In the genomic region with DNA sequence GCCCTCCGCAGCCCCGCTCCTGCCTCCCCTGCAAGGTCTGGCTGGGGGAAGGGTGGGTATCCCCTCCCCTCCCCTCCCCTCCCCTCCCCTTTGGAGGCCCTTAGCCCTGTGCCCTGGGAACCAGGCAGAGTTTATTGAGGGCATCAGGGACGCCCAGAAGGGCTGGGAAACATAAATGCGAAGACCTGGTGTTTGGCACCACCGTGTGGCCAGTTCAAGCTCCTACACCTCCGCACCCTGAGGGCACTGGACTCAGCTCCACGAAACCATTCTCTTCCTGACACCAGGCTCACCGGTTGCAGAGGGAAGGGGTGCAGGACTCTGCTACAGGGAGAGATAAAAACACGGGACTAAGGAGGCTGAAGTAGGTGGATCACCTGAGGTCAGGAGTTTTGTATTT, we compare ENCODE assay signal across 8 cellular contexts. TPM values are rescaled to one million over a fixed set of nuclear protein-coding genes. Genes with fewer than 3 reads are reported as not detected.
DNase-seq lines count a peak whose midpoint lies in the region; ATAC-seq and TF ChIP-seq lines count a peak whose summit lies in the region.

No MANE protein-coding gene starts in this region.

- in situ Hi-C loops in gastrocnemius medialis (cut with MboI; ENCODE audit: low sequenced_read_pairs in 4 of 4), result loop anchor here in 1 of 4 donors (25.0 kb wide), 1 partner anchor 1199 kb away; a partner anchor contains a TSS

- H3K79me2 ChIP-seq in SU-DHL-6 (ENCODE audit: insufficient read depth, low read length), result no peaks in the 10 kb centered on the region

- intact Hi-C loops in adrenal gland (cut with DNase I), result no loop called here
- intact Hi-C loops in left ventricle myocardium superior (cut with micrococcal nuclease), result loop anchor here (5.0 kb wide), 1 partner anchor 849 kb away; no protein-coding TSS in a partner anchor
- intact Hi-C loops in gastrocnemius medialis (cut with DNase I; ENCODE audit: low total_unique reads), result loop anchor here (5.0 to 10.0 kb wide), 2 partner anchors 849 to 1191 kb away; no protein-coding TSS in a partner anchor

- no peaks in the 10 kb centered on the region for H3K27me3 ChIP-seq in SU-DHL-6 (ENCODE audit: low read length)
- no peaks in the 10 kb centered on the region for H3K27me3 ChIP-seq in adrenal gland
- peaks cover 4 to 7% (median 5%) of the 10 kb centered on the region in 3 donors for H3K27me3 ChIP-seq in gastrocnemius medialis

- no peak overlapping the region for H3K9ac ChIP-seq in SU-DHL-6 (ENCODE audit: low read length)

- H3K4me1 ChIP-seq in adrenal gland (replicated peaks in 1 of 2), result no peaks in the 10 kb centered on the region
- H3K4me1 ChIP-seq in gastrocnemius medialis, result no peaks in the 10 kb centered on the region

- H3K9me2 ChIP-seq in SU-DHL-6 (replicated peaks; ENCODE audit: insufficient read depth, low read length), result no peaks in the 10 kb centered on the region

- no peak for TF ChIP-seq POLR2A in adrenal gland (IDR thresholded peaks at IDR 0.05)
- TF ChIP-seq POLR2A in gastrocnemius medialis (IDR thresholded peaks at IDR 0.05), result no peak

- H3K36me3 ChIP-seq in SU-DHL-6 (ENCODE audit: low read length), result no peaks in the 10 kb centered on the region
- no peaks in the 10 kb centered on the region for H3K36me3 ChIP-seq in adrenal gland (replicated peaks in 1 of 2)
- no peaks in the 10 kb centered on the region for H3K36me3 ChIP-seq in gastrocnemius medialis

- H3K27ac ChIP-seq in SU-DHL-6 (ENCODE audit: low read depth, low read length) (no peak overlapping the region), adrenal gland (no peak overlapping the region), gastrocnemius medialis (no peak overlapping the region)

- H3K4me2 ChIP-seq in SU-DHL-6 (ENCODE audit: low read depth, low read length, poor library complexity, severe bottlenecking), result no peak overlapping the region

- no peaks in the 10 kb centered on the region for H4K20me1 ChIP-seq in SU-DHL-6 (ENCODE audit: low read depth, low read length)

- TF ChIP-seq CTCF in SU-DHL-6 (IDR thresholded peaks at IDR 0.05; ENCODE audit: insufficient read depth, low read length, poor library complexity, severe bottlenecking) (peak; percentile 63), adrenal gland (IDR thresholded peaks at IDR 0.05) (peak; percentile 70 to 84 (median 80)), gastrocnemius medialis (IDR thresholded peaks at IDR 0.05 in 4 of 5, conservative IDR thresholded peaks at IDR 0.05 in 1 of 5) (peak; percentile 61 to 79 (median 71))

- ATAC-seq in left ventricle myocardium superior (peak; percentile 86), gastrocnemius medialis (peak; percentile 80 to 86), GM21447 (IDR thresholded peaks at IDR 0.05; ENCODE audit: unreplicated experiment) (no peak), GM19395 (IDR thresholded peaks at IDR 0.05; ENCODE audit: unreplicated experiment) (no peak)

- no peak overlapping the region for H2AFZ ChIP-seq in SU-DHL-6 (ENCODE audit: low read depth, low read length, severe bottlenecking)

- DNase-seq in GDM1 (lab: John Stamatoyannopoulos, UW) (peak; percentile 31), LoVo (ENCODE audit: low spot score) (peak; percentile 61), adrenal gland (peak; percentile 60 to 83 (median 73)), left ventricle myocardium superior (peak; percentile 61), gastrocnemius medialis (peak; percentile 17 to 43)

- no peaks in the 10 kb centered on the region for H3F3A ChIP-seq in SU-DHL-6 (ENCODE audit: insufficient read depth)

- WGBS in adrenal gland, 4 donors, result 14 to 19% (median 17%) methylated on average over 6 to 9 of the region's 9 CpGs

- H3K9me3 ChIP-seq in SU-DHL-6 (ENCODE audit: insufficient read depth, low read length), result peaks cover 1% of the 10 kb centered on the region; the same call in 1 of the 2 replicates
- H3K9me3 ChIP-seq in adrenal gland (replicated peaks in 1 of 3), result no peaks in the 10 kb centered on the region
- H3K9me3 ChIP-seq in gastrocnemius medialis, result no peaks in the 10 kb centered on the region

- H3K4me3 ChIP-seq in SU-DHL-6 (ENCODE audit: insufficient read depth, low read length, poor library complexity, severe bottlenecking), result no peak overlapping the region
- no peak overlapping the region for H3K4me3 ChIP-seq in adrenal gland
- H3K4me3 ChIP-seq in gastrocnemius medialis, result no peak overlapping the region

RNA-seq across cellular contexts. Expression of a gene that starts 1.0 kb away (rescaled TPM):
- not detected for total RNA-seq in adrenal gland
- not detected for polyA plus RNA-seq in adrenal gland
- not detected for total RNA-seq in left ventricle myocardium superior
- total RNA-seq in gastrocnemius medialis, result not detected

RNA-seq across cellular contexts. Expression of a gene that starts 8.3 kb away (rescaled TPM):
- 1 to 10 TPM; 1.0 to 7.8 (median 3.9) TPM for total RNA-seq in adrenal gland
- polyA plus RNA-seq in adrenal gland, result 1 to 10 TPM in 1 of 3 donors, under 1 TPM in 2; 0.72 to 1.6 (median 0.98) TPM
- not detected for total RNA-seq in left ventricle myocardium superior
- total RNA-seq in gastrocnemius medialis, result under 1 TPM in 1 of 4 donors, not detected in 3; 0.51 TPM

Comparison
In these comparisons a context has a peak if more than half of its experiments do, and no peak if none do; other contexts are left out.
1. ATAC-seq: peak in left ventricle myocardium superior (single experiment) and gastrocnemius medialis (2 of 2); none in GM21447 (single experiment) and GM19395 (single experiment).
2. intact Hi-C loops: an anchor here in left ventricle myocardium superior (5.0 kb wide) and gastrocnemius medialis (5.0 to 10.0 kb wide); none called in adrenal gland.
3. Peak in every context shown above with its lines, with median percentiles within 50 percentile points of each other: DNase-seq and CTCF ChIP-seq.